ENCODE assay signal across 1 cellular context in genomic region chr6:26330835-26331808, GRCh38.
TF ChIP-seq lines count a peak whose summit lies in the region.

No MANE protein-coding gene starts in this region.

TF ChIP-seq in GM12878, 131 proteins besides CTCF, POLR2A, EP300 and RAD21 (continues in another document):
- TF ChIP-seq ZNF217 (IDR thresholded peaks at IDR 0.05) (peak; percentile 83), ATF2 (IDR thresholded peaks at IDR 0.05; ENCODE audit: low read length) (no peak), TCF12 (IDR thresholded peaks at IDR 0.05; ENCODE audit: low read depth, low read length) (no peak), IKZF1 (conservative IDR thresholded peaks at IDR 0.05) (peak; percentile 25; the same call in 1 of the 2 replicates), JUNB (IDR thresholded peaks at IDR 0.05) (no peak), ZBTB40 (IDR thresholded peaks at IDR 0.05; ENCODE audit: borderline replicate concordance) (peak; percentile 51; the same call in 1 of the 2 replicates), PML (IDR thresholded peaks at IDR 0.05; ENCODE audit: low read length) (no peak), YY1 (IDR thresholded peaks at IDR 0.05; ENCODE audit: low read depth, low read length) (0 out of 2 replicates have a peak, but pooled peaks have one; percentile 19), SP1 (IDR thresholded peaks at IDR 0.05; ENCODE audit: low read depth, low read length) (no peak), SKIL (IDR thresholded peaks at IDR 0.05; ENCODE audit: low read depth, poor library complexity, severe bottlenecking) (peak; percentile 22), E2F8 (IDR thresholded peaks at IDR 0.05; ENCODE audit: low read depth, partially characterized antibody) (no peak), SREBF1 (IDR thresholded peaks at IDR 0.05; ENCODE audit: low read length) (no peak), MEF2A (IDR thresholded peaks at IDR 0.05; ENCODE audit: insufficient read depth, low read depth, low read length) (no peak), NRF1 (conservative IDR thresholded peaks at IDR 0.05; ENCODE audit: low read depth, low read length) (no peak), FOXM1 (IDR thresholded peaks at IDR 0.05; ENCODE audit: low read depth, low read length) (peak; percentile 27; the same call in 1 of the 2 replicates), BMI1 (IDR thresholded peaks at IDR 0.05; ENCODE audit: borderline replicate concordance) (no peak), SMARCA5 (IDR thresholded peaks at IDR 0.05) (peak; percentile 92), RUNX3 (IDR thresholded peaks at IDR 0.05; ENCODE audit: low read length) (peak; percentile 31; the same call in 1 of the 2 replicates), NFXL1 (IDR thresholded peaks at IDR 0.05; ENCODE audit: borderline replicate concordance) (no peak), JUND (IDR thresholded peaks at IDR 0.05; ENCODE audit: low read depth, low read length) (no peak), MTA2 (IDR thresholded peaks at IDR 0.05; ENCODE audit: low read depth) (no peak), CREB1 (IDR thresholded peaks at IDR 0.05; ENCODE audit: low read depth) (peak; percentile 60), NR2C1 (IDR thresholded peaks at IDR 0.05) (no peak), ZNF384 (IDR thresholded peaks at IDR 0.05; ENCODE audit: borderline replicate concordance, low read depth, low read length) (no peak), TARDBP (IDR thresholded peaks at IDR 0.05; ENCODE audit: borderline replicate concordance) (peak; percentile 94), SMAD1 (IDR thresholded peaks at IDR 0.05; ENCODE audit: low read depth, partially characterized antibody) (no peak), ATF7 (IDR thresholded peaks at IDR 0.05; ENCODE audit: low read depth) (peak; percentile 23; the same call in 1 of the 2 replicates), ELK1 (IDR thresholded peaks at IDR 0.05; ENCODE audit: low read depth, low read length) (no peak), NBN (IDR thresholded peaks at IDR 0.05) (0 out of 2 replicates have a peak, but pooled peaks have one; percentile 31), SMC3 (IDR thresholded peaks at IDR 0.05; ENCODE audit: borderline replicate concordance, low read length) (no peak), IRF3 (IDR thresholded peaks at IDR 0.05) (no peak), SREBF2 (IDR thresholded peaks at IDR 0.05; ENCODE audit: low read length) (peak; percentile 87), ZNF622 (IDR thresholded peaks at IDR 0.05) (no peak), BRCA1 (IDR thresholded peaks at IDR 0.05; ENCODE audit: low read depth, low read length) (no peak), BCL3 (IDR thresholded peaks at IDR 0.05; ENCODE audit: borderline replicate concordance, insufficient read depth, low read depth, low read length, poor library complexity, severe bottlenecking) (no peak), IKZF2 (IDR thresholded peaks at IDR 0.05) (peak in 1 of 2 experiments; percentile 50; a peak in 3 of 4 replicates), GABPA (IDR thresholded peaks at IDR 0.05; ENCODE audit: low read depth) (0 out of 2 replicates have a peak, but pooled peaks have one; percentile 33), MYC (IDR thresholded peaks at IDR 0.05; ENCODE audit: insufficient read depth, insufficient read length, insufficient replicate concordance, low read length, severe bottlenecking) (no peak), NKRF (conservative IDR thresholded peaks at IDR 0.05) (peak; percentile 45; the same call in 1 of the 2 replicates), IRF4 (IDR thresholded peaks at IDR 0.05; ENCODE audit: low read depth, low read length) (no peak), ZBTB33 (IDR thresholded peaks at IDR 0.05) (no peak), RBBP5 (conservative IDR thresholded peaks at IDR 0.05) (no peak), NR2C2 (IDR thresholded peaks at IDR 0.05; ENCODE audit: borderline replicate concordance, control insufficient read depth, insufficient read length, low read depth) (no peak)
